ENCODE assay signal across 8 cellular contexts in the genomic region with DNA sequence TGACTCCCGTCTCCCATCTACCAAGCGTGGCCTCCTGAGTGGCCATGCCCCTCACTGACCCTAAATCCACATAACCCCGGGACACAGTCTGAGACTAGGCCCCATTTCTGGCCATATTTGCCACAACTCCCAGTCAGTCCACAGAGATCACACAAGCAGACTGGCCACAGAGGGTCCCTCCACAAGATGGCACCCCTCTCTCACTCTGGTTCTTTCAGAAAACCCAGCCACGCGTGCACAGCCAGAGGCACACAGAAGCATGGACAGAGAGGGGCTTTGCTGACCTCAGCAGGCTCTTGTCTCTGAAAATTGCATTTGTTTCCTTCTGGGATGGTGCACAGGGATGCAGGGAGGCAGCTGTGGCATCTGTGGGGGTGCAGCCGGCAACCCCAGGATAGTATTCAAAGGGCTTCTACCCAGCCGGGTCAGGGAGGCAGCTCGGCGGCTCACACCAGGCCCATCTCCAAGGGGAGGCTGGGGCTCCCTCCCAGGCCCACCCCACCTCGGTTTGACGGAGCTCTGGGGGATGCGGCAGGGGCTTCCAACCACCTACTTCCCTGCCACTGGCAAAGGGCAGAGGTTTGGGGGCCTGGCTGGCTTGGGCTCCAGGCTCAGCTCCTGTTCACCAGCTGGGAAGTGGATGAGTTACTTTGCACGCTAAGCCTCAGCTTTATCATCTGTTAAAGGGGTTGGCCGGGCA. TPM values are rescaled to one million over a fixed set of nuclear protein-coding genes. Genes with fewer than 3 reads are reported as not detected.
A peak's percentile ranks its signal among the peaks of the same experiment; 100 is the strongest.
DNase-seq lines count a peak whose midpoint lies in the region; ATAC-seq and TF ChIP-seq lines count a peak whose summit lies in the region.

No MANE protein-coding gene starts in this region.

- H3K4me3 ChIP-seq in spleen = no peak overlapping the region

- H3K27me3 ChIP-seq in spleen (replicated peaks in 1 of 7) = peaks cover 0 to 8% (median 0%) of the 10 kb centered on the region in 7 donors

- TF ChIP-seq CTCF in spleen (IDR thresholded peaks at IDR 0.05 in 8 of 11, conservative IDR thresholded peaks at IDR 0.05 in 3 of 11) = peak; percentile 18 to 72 (median 55)

- no peak overlapping the region for H3K27ac ChIP-seq in spleen

- H3K36me3 ChIP-seq in spleen = peaks cover 0 to 42% (median 0%) of the 10 kb centered on the region in 6 donors

- ATAC-seq in HG03045 (IDR thresholded peaks at IDR 0.05; ENCODE audit: unreplicated experiment) (no peak), HG03097 (IDR thresholded peaks at IDR 0.05; ENCODE audit: low FRiP score, unreplicated experiment) (no peak)

- peak; percentile 24 for DNase-seq in NCI-H2227 (lab: John Stamatoyannopoulos, UW; ENCODE audit: unreplicated experiment)
- DNase-seq in NCI-H2227 treated with DMSO at 0.1 percent for 48 hours (lab: John Stamatoyannopoulos, UW) = no peak
- DNase-seq in Kasumi-1 (lab: John Stamatoyannopoulos, UW) = peak; percentile 7 to 38
- peak in 47 of 58 donors; percentile 9 to 76 (median 36) for DNase-seq in anterior cingulate cortex (lab: John Stamatoyannopoulos, UW)
- DNase-seq in hippocampal formation (lab: John Stamatoyannopoulos, UW) = peak; percentile 29 to 35
- DNase-seq in spleen = no peak

- H3K4me1 ChIP-seq in spleen = peaks cover 0 to 7% (median 0%) of the 10 kb centered on the region in 6 donors

- intact Hi-C loops in spleen (cut with DNase I; ENCODE audit: low total_unique reads) = no loop called here

- no peak for TF ChIP-seq POLR2A in spleen (IDR thresholded peaks at IDR 0.05)

- WGBS in spleen, 5 donors = 57 to 74% (median 66%) methylated on average over 10 to 14 of the region's 14 CpGs

- H3K9me3 ChIP-seq in spleen = no peaks in the 10 kb centered on the region

RNA-seq across cellular contexts. Expression of a gene that starts 16.8 kb away (rescaled TPM):
- total RNA-seq in spleen = 10 to 100 TPM in 3 of 7 donors, 1 to 10 TPM in 4; 3.0 to 17.0 (median 7.5) TPM
- 1 to 10 TPM in 2 of 3 donors, under 1 TPM in 1; 0.91 to 3.1 (median 1.1) TPM for polyA plus RNA-seq in spleen

RNA-seq across cellular contexts. Expression of a gene that starts 27.3 kb away (rescaled TPM):
- not detected for total RNA-seq in spleen
- polyA plus RNA-seq in spleen = not detected

Comparison
In these comparisons a context has a peak if more than half of its experiments do, and no peak if none do; other contexts are left out.
1. DNase-seq: peak in NCI-H2227 (single experiment), Kasumi-1 (2 of 2), anterior cingulate cortex (47 of 58) and hippocampal formation (2 of 2); none in NCI-H2227 treated with DMSO at 0.1 percent for 48 hours (single experiment) and spleen (single experiment).